8 cellular contexts compared by ENCODE assay signal in the genomic region with DNA sequence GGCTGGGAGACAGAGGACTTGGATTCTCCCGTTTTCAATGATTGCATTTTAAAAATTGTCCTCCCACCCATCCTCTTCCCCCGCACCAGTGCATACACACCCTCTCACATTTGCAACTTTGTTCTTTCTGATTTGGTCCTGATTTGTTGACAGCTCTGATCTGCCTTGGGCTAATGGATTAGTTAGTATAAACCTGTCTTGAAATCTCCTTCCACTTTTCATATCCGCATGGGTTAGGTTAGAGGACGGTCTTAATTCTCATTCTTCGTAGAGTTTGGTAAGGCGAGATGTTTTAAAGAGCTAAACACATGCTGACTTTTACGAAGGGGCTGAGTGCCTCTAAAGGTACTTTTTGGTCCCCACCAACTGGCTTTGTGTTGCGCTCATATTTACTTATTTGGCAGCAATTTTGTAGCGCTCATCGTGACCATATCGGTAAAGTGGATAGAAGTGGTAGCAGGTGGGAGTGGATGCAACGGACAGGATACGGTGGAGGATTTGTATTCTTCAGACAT. TPM values are rescaled to one million over a fixed set of nuclear protein-coding genes. Genes with fewer than 3 reads are reported as not detected.
DNase-seq lines count a peak whose midpoint lies in the region; ATAC-seq and TF ChIP-seq lines count a peak whose summit lies in the region.

No MANE protein-coding gene starts in this region.

- peak overlapping the region; percentile 82 to 97 (median 95) for H3K27ac ChIP-seq in heart right ventricle
- peak overlapping the region; percentile 86 to 88 for H3K27ac ChIP-seq in prostate gland

- TF ChIP-seq CTCF in NB4 (IDR thresholded peaks at IDR 0.05; ENCODE audit: low read depth, low read length), result no peak
- TF ChIP-seq CTCF in heart right ventricle (IDR thresholded peaks at IDR 0.05), result no peak
- TF ChIP-seq CTCF in prostate gland (IDR thresholded peaks at IDR 0.05), result no peak

- H3K4me1 ChIP-seq in heart right ventricle (peaks cover 0 to 55% (median 48%) of the 10 kb centered on the region in 9 donors), prostate gland (replicated peaks) (no peaks in the 10 kb centered on the region)

- TF ChIP-seq POLR2A in NB4 (IDR thresholded peaks at IDR 0.05; ENCODE audit: extremely low read depth, insufficient read length) (no peak), prostate gland (IDR thresholded peaks at IDR 0.05) (no peak)

- ATAC-seq in GM21786 (IDR thresholded peaks at IDR 0.05; ENCODE audit: unreplicated experiment) (peak; percentile 5), heart right ventricle (peak in 6 of 8 donors; percentile 2 to 24 (median 10))

- intact Hi-C loops in heart right ventricle (cut with DNase I) (loop anchor here in 4 of 10 donors (2.0 to 10.0 kb wide), 6 partner anchors 69 to 875 kb away; a partner anchor contains a TSS), prostate gland (cut with DNase I) (no loop called here)

- H3K27me3 ChIP-seq in heart right ventricle (no peaks in the 10 kb centered on the region), prostate gland (replicated peaks; ENCODE audit: insufficient read depth) (no peaks in the 10 kb centered on the region)

- H3K9me3 ChIP-seq in heart right ventricle, result no peaks in the 10 kb centered on the region
- H3K9me3 ChIP-seq in prostate gland, result no peaks in the 10 kb centered on the region

- H3K4me3 ChIP-seq in NB4 (ENCODE audit: low read depth, low read length) (peak overlapping the region; percentile 83), heart right ventricle (peak overlapping the region; percentile 76 to 97 (median 90)), prostate gland (peak overlapping the region; percentile 76 to 91)

- 0 to 2% methylated on average over 13 of the region's 13 CpGs for WGBS in heart right ventricle, 2 donors
- WGBS in prostate gland, result 1% methylated on average over 13 of the region's 13 CpGs

- H3K36me3 ChIP-seq in heart right ventricle (no peaks in the 10 kb centered on the region), prostate gland (no peaks in the 10 kb centered on the region)

- DNase-seq in EH (ENCODE audit: low read depth), result peak; percentile 40
- DNase-seq in NB4 (ENCODE audit: low read depth), result peak; percentile 57
- DNase-seq in activated effector memory CD4-positive, alpha-beta T cell treated with Interleukin-2 at 50 U/mL for 16 hours, result peak; percentile 10
- no peak for DNase-seq in heart right ventricle
- DNase-seq in prostate gland (ENCODE audit: low spot score), result no peak
- no peak for DNase-seq in NCI-H1048 (lab: John Stamatoyannopoulos, UW)
- no peak for DNase-seq in HuH-7 (ENCODE audit: low spot score)

RNA-seq across cellular contexts. Expression of a gene that starts 1.1 kb away (rescaled TPM):
- total RNA-seq in heart right ventricle, result 10 to 100 TPM; 20.8 to 52.8 (median 34.7) TPM
- polyA plus RNA-seq in heart right ventricle, result 1 to 10 TPM; 5.3 to 8.3 TPM
- 10 to 100 TPM; 49.4 to 55.7 TPM for total RNA-seq in prostate gland

Comparison
In these comparisons a context has a peak if more than half of its experiments do, and no peak if none do; other contexts are left out.
1. DNase-seq: peak in EH (single experiment), NB4 (single experiment) and activated effector memory CD4-positive, alpha-beta T cell treated with Interleukin-2 at 50 U/mL for 16 hours (single experiment); none in heart right ventricle (0 of 2), prostate gland (single experiment), NCI-H1048 (single experiment) and HuH-7 (single experiment).
2. Peak in every context shown above with its lines, with median percentiles within 50 percentile points of each other: H3K4me3 ChIP-seq.